Comparison of ENCODE assay signal across 8 cellular contexts in genomic region chr1:54763814-54764131, GRCh38. TPM values are rescaled to one million over a fixed set of nuclear protein-coding genes. Genes with fewer than 3 reads are reported as not detected.
A peak's percentile ranks its signal among the peaks of the same experiment; 100 is the strongest.
DNase-seq lines count a peak whose midpoint lies in the region; ATAC-seq and TF ChIP-seq lines count a peak whose summit lies in the region.

No MANE protein-coding gene starts in this region.

- no peaks in the 10 kb centered on the region for H3K27me3 ChIP-seq in WERI-Rb-1 (ENCODE audit: insufficient read depth, low read depth, severe bottlenecking)
- H3K27me3 ChIP-seq in right atrium auricular region: no peaks in the 10 kb centered on the region

- DNase-seq in NCI-H748 treated with DMSO at 0.1 percent for 48 hours (lab: John Stamatoyannopoulos, UW) (peak; percentile 35), NCI-H748 (lab: John Stamatoyannopoulos, UW; ENCODE audit: unreplicated experiment) (no peak), WERI-Rb-1 (no peak), right atrium auricular region (ENCODE audit: low spot score) (no peak), HK-2 (ENCODE audit: unreplicated experiment) (no peak)
- DNase-seq in stimulated activated CD4-positive, alpha-beta T cell treated with anti-CD3 and anti-CD28 coated beads, Interleukin-4, amount 100 ng/mL, for 48 hours (ENCODE audit: low read depth in 2 of 2): peak; percentile 3 to 4

- peak overlapping the region; percentile 94 for H3K4me3 ChIP-seq in WERI-Rb-1 (ENCODE audit: low read depth, low read length)
- peak overlapping the region; percentile 77 to 89 for H3K4me3 ChIP-seq in right atrium auricular region

- peaks cover 0 to 15% of the 10 kb centered on the region in 2 donors for H3K4me1 ChIP-seq in right atrium auricular region

- TF ChIP-seq CTCF in WERI-Rb-1 (IDR thresholded peaks at IDR 0.05; ENCODE audit: low read depth, low read length) (no peak), right atrium auricular region (IDR thresholded peaks at IDR 0.05) (no peak)

- ATAC-seq in HG03520 (IDR thresholded peaks at IDR 0.05; ENCODE audit: unreplicated experiment): no peak
- ATAC-seq in HG03095 (IDR thresholded peaks at IDR 0.05; ENCODE audit: unreplicated experiment): no peak

- H3K9me3 ChIP-seq in WERI-Rb-1 (ENCODE audit: severe bottlenecking) (no peaks in the 10 kb centered on the region), right atrium auricular region (no peaks in the 10 kb centered on the region)

- peaks cover under 1% of the 10 kb centered on the region; the same call in 1 of the 2 replicates for H3K36me3 ChIP-seq in WERI-Rb-1
- H3K36me3 ChIP-seq in right atrium auricular region: no peaks in the 10 kb centered on the region

- H3K27ac ChIP-seq in WERI-Rb-1: peak overlapping the region; percentile 54
- H3K27ac ChIP-seq in right atrium auricular region: peak overlapping the region; percentile 54 to 68

RNA-seq across cellular contexts. Expression of gene PARS2, which starts 0.6 kb away (rescaled TPM):
- 1 to 10 TPM; 3.9 to 4.0 TPM for total RNA-seq in right atrium auricular region

RNA-seq across cellular contexts. Expression of gene TTC22, which starts 37.4 kb away (rescaled TPM):
- total RNA-seq in right atrium auricular region: under 1 TPM; 0.43 to 0.70 TPM

RNA-seq across cellular contexts. Expression of gene TTC4, which starts 48.1 kb away (rescaled TPM):
- total RNA-seq in right atrium auricular region: 10 to 100 TPM in 1 of 2 donors, 1 to 10 TPM in 1; 9.8 to 10.3 TPM

Comparison
In these comparisons a context has a peak if more than half of its experiments do, and no peak if none do; other contexts are left out.
1. DNase-seq: peak in NCI-H748 treated with DMSO at 0.1 percent for 48 hours (single experiment) and stimulated activated CD4-positive, alpha-beta T cell treated with anti-CD3 and anti-CD28 coated beads, Interleukin-4, amount 100 ng/mL, for 48 hours (2 of 2); none in NCI-H748 (single experiment), WERI-Rb-1 (single experiment), right atrium auricular region (single experiment) and HK-2 (single experiment).